In genomic region chr2:66539452-66539851, GRCh38 we compare ENCODE assay signal across 18 cellular contexts.
DNase-seq lines count a peak whose midpoint lies in the region; ATAC-seq, FAIRE-seq and TF ChIP-seq lines count a peak whose summit lies in the region.
"Had no signal": no experiment of that assay in that cellular context is flagged by ENCODE, and none has a peak within 500 bp of the region (broad histone marks: within the 10 kb centered on the region; RNA-seq: fewer than 3 reads in every experiment).

No MANE protein-coding gene starts in this region.

- FAIRE-seq in GM12891 (lab: Jason Lieb, UNC), result no peak

- H3K9me3 Mint-ChIP-seq in naive thymus-derived CD4-positive, alpha-beta T cell, result peaks cover 0 to 2% (median 0%) of the 10 kb centered on the region in 11 donors
- H3K9me3 Mint-ChIP-seq: natural killer cell had no signal

- CTCF ChIA-PET in naive thymus-derived CD4-positive, alpha-beta T cell (lab: Charles Lee), result no interaction called here

- no peaks in the 10 kb centered on the region for H3K36me3 ChIP-seq in naive thymus-derived CD4-positive, alpha-beta T cell (ENCODE audit: control insufficient read depth in 2 of 3, insufficient read depth in 3 of 3, low read length in 3 of 3)
- H3K36me3 ChIP-seq: ascending aorta, HAP-1, WERI-Rb-1 had no signal

- H3K4me1 Mint-ChIP-seq in naive thymus-derived CD4-positive, alpha-beta T cell, result no peaks in the 10 kb centered on the region
- H3K4me1 Mint-ChIP-seq: natural killer cell had no signal

- intact Hi-C loops in naive thymus-derived CD4-positive, alpha-beta T cell (cut with micrococcal nuclease), result no loop called here

- H3K9me3 ChIP-seq in naive thymus-derived CD4-positive, alpha-beta T cell (ENCODE audit: control insufficient read depth in 2 of 3, low read length in 3 of 3), result no peaks in the 10 kb centered on the region
- H3K9me3 ChIP-seq: ascending aorta, HAP-1 had no signal

- no peak overlapping the region for H3K4me3 ChIP-seq in HFF-Myc (replicated peaks; ENCODE audit: low read depth, low read length)
- no peak overlapping the region for H3K4me3 ChIP-seq in fibroblast of pulmonary artery (replicated peaks; ENCODE audit: low read depth, low read length)
- no peak overlapping the region for H3K4me3 ChIP-seq in naive thymus-derived CD4-positive, alpha-beta T cell (ENCODE audit: low read length)
- H3K4me3 ChIP-seq: ascending aorta, HAP-1, PC-9 had no signal

- no peak overlapping the region for H3K27ac Mint-ChIP-seq in naive thymus-derived CD4-positive, alpha-beta T cell
- H3K27ac Mint-ChIP-seq: natural killer cell had no signal

- no peaks in the 10 kb centered on the region for H3K27me3 ChIP-seq in naive thymus-derived CD4-positive, alpha-beta T cell (ENCODE audit: control insufficient read depth in 2 of 2, insufficient read depth in 2 of 2, low read length in 2 of 2)
- H3K27me3 ChIP-seq: ascending aorta had no signal

- DNase-seq in HFF-Myc (ENCODE audit: extremely low read depth, low read depth) (peak; percentile 40), RKO (ENCODE audit: low spot score) (peak; percentile 27), fibroblast of pulmonary artery (ENCODE audit: low read depth) (peak; percentile 68), mucosa of gallbladder (ENCODE audit: low spot score) (no peak), GM12891 (ENCODE audit: insufficient read length, low spot score) (no peak)
- DNase-seq in naive thymus-derived CD4-positive, alpha-beta T cell, result no peak
- DNase-seq: activated CD8-positive, alpha-beta memory T cell treated with anti-CD3 and anti-CD28 coated beads for 24 hours; activated effector memory CD4-positive, alpha-beta T cell treated with Interleukin-2 at 50 U/mL for 16 hours; DMS53; foreskin melanocyte; KBM-7; natural killer cell; PC-9; right cardiac atrium; WERI-Rb-1 had no signal

- no peaks in the 10 kb centered on the region for H3K4me1 ChIP-seq in naive thymus-derived CD4-positive, alpha-beta T cell (ENCODE audit: control insufficient read depth in 2 of 2, insufficient read depth in 2 of 2, low read length in 2 of 2)

- no peaks in the 10 kb centered on the region for H3K36me3 Mint-ChIP-seq in naive thymus-derived CD4-positive, alpha-beta T cell
- H3K36me3 Mint-ChIP-seq: natural killer cell had no signal

- no peak overlapping the region for H3K4me3 Mint-ChIP-seq in naive thymus-derived CD4-positive, alpha-beta T cell
- H3K4me3 Mint-ChIP-seq: natural killer cell had no signal

- TF ChIP-seq CTCF in HFF-Myc (IDR thresholded peaks at IDR 0.05; ENCODE audit: low read depth, low read length, missing control alignments) (no peak), fibroblast of pulmonary artery (IDR thresholded peaks at IDR 0.05; ENCODE audit: low read length, missing control alignments) (no peak)

- peak overlapping the region; percentile 66 for H3K27ac ChIP-seq in temporal lobe (ENCODE audit: low read depth, low read length)
- no peak overlapping the region for H3K27ac ChIP-seq in naive thymus-derived CD4-positive, alpha-beta T cell (ENCODE audit: low read depth, low read length)
- H3K27ac ChIP-seq: PC-9, WERI-Rb-1 had no signal

- H3K27me3 Mint-ChIP-seq in naive thymus-derived CD4-positive, alpha-beta T cell, result no peaks in the 10 kb centered on the region

- POLR2A ChIA-PET in naive thymus-derived CD4-positive, alpha-beta T cell (lab: Charles Lee), result no interaction called here

- no peak for TF ChIP-seq POLR2A in GM12891 (IDR thresholded peaks at IDR 0.05; ENCODE audit: low read depth, low read length)

- ATAC-seq in naive thymus-derived CD4-positive, alpha-beta T cell, result no peak
- ATAC-seq: natural killer cell, right cardiac atrium had no signal

TF ChIP-seq in GM12891, 5 proteins besides CTCF, POLR2A, EP300 and RAD21:
- TF ChIP-seq POLR2AphosphoS5 (IDR thresholded peaks at IDR 0.05; ENCODE audit: low read depth, low read length) (no peak), TAF1 (IDR thresholded peaks at IDR 0.05; ENCODE audit: low read depth, low read length) (no peak), PAX5 (IDR thresholded peaks at IDR 0.05; ENCODE audit: insufficient read depth, low read length, severe bottlenecking) (no peak), SPI1 (IDR thresholded peaks at IDR 0.05; ENCODE audit: low read depth, low read length) (no peak), POU2F2 (IDR thresholded peaks at IDR 0.05; ENCODE audit: low read depth, low read length) (no peak)

Comparison
In these comparisons a context has a peak if more than half of its experiments do, and no peak if none do; other contexts are left out.
1. DNase-seq: peak in HFF-Myc (single experiment), RKO (single experiment) and fibroblast of pulmonary artery (single experiment); none in mucosa of gallbladder (single experiment), GM12891 (single experiment) and naive thymus-derived CD4-positive, alpha-beta T cell (0 of 9).